ENCODE assay signal across 2 cellular contexts in genomic region chr7:31315758-31316157, GRCh38.
A peak's percentile ranks its signal among the peaks of the same experiment; 100 is the strongest.
TF ChIP-seq lines count a peak whose summit lies in the region.

No MANE protein-coding gene starts in this region.

TF ChIP-seq in liver, 16 proteins besides CTCF, POLR2A, EP300 and RAD21 (continued from another document):
- TF ChIP-seq RXRA (IDR thresholded peaks at IDR 0.05) (peak in 1 of 2 donors; percentile 10), SP1 (IDR thresholded peaks at IDR 0.05) (peak; percentile 37), FOXA1 (IDR thresholded peaks at IDR 0.05) (no peak), GABPA (IDR thresholded peaks at IDR 0.05 in 1 of 2, conservative IDR thresholded peaks at IDR 0.05 in 1 of 2) (no peak), REST (IDR thresholded peaks at IDR 0.05) (no peak), FOXA2 (IDR thresholded peaks at IDR 0.05) (no peak), NR2F2 (IDR thresholded peaks at IDR 0.05) (no peak), YY1 (IDR thresholded peaks at IDR 0.05) (no peak), HNF4G (IDR thresholded peaks at IDR 0.05) (peak; percentile 36), TAF1 (conservative IDR thresholded peaks at IDR 0.05) (no peak), HNF4A (conservative IDR thresholded peaks at IDR 0.05) (peak; percentile 62 to 83), MAX (IDR thresholded peaks at IDR 0.05) (no peak), ATF3 (IDR thresholded peaks at IDR 0.05) (no peak), JUND (IDR thresholded peaks at IDR 0.05) (no peak), ZBTB33 (IDR thresholded peaks at IDR 0.05) (no peak)

TF ChIP-seq in HepG2, 621 proteins besides CTCF, POLR2A, EP300 and RAD21 (continued from another document):
- TF ChIP-seq NFRKB (IDR thresholded peaks at IDR 0.05) (no peak), ZNF878 (CRISPR knock-in tag; IDR thresholded peaks at IDR 0.05) (no peak)
